ENCODE assay signal across 18 cellular contexts in the genomic region with DNA sequence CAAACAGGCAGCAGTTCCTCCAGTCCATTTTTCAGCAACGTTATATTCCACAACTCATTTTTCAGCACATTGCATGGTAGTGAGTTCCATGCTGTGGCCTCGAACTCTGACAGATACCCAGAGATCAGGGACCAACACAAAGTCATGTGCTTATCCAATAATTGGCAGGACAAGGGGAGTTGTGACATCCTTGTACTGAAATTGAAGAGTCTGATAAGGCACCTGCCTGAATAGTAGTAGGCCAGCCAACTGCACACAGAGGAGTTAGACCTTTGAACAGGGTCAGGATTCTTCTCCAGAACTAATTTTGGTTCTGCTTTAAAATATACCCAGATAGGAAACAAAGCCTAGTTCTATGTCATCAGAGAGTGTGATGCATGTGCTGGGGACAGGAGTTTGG.
"Had no signal": no experiment of that assay in that cellular context is flagged by ENCODE, and none has a peak within 500 bp of the region (broad histone marks: within the 10 kb centered on the region; RNA-seq: fewer than 3 reads in every experiment).

No MANE protein-coding gene starts in this region.

- H3K9me3 Mint-ChIP-seq: activated B cell treated with CpG ODN at 0.5 μM for 24 hours; activated CD4-positive, alpha-beta T cell treated with anti-CD3 and anti-CD28 coated beads, Interleukin-2, amount 10 ng/mL, durations not matched to agents 24 days and 14 days; activated naive CD4-positive, alpha-beta T cell treated with anti-CD3 and anti-CD28 coated beads, Interleukin-2, amount 10 ng/mL, durations not matched to agents 7 days and 5 days; activated T-helper 2 cell treated with anti-CD3 and anti-CD28 coated beads, Interferon-gamma antibody, Interleukin-2, Interleukin-4, amounts not matched to agents 10 μg/mL and 5 μg/mL and 100 μg/mL, durations not matched to agents 14 hours and 24 hours and 36 hours; nephron; stimulated activated naive CD8-positive, alpha-beta T cell treated with anti-CD3 and anti-CD28 coated beads, Interleukin-15, Interleukin-2, amounts not matched to agents 100 ng/mL and 50 ng/mL, for 24 hours had no signal

- H3K27ac Mint-ChIP-seq: activated B cell treated with CpG ODN at 0.5 μM for 24 hours; activated CD4-positive, alpha-beta T cell treated with anti-CD3 and anti-CD28 coated beads, Interleukin-2, amount 10 ng/mL, durations not matched to agents 24 days and 14 days; activated naive CD4-positive, alpha-beta T cell treated with anti-CD3 and anti-CD28 coated beads, Interleukin-2, amount 10 ng/mL, durations not matched to agents 7 days and 5 days; activated T-helper 2 cell treated with anti-CD3 and anti-CD28 coated beads, Interferon-gamma antibody, Interleukin-2, Interleukin-4, amounts not matched to agents 10 μg/mL and 5 μg/mL and 100 μg/mL, durations not matched to agents 14 hours and 24 hours and 36 hours; stimulated activated naive CD8-positive, alpha-beta T cell treated with anti-CD3 and anti-CD28 coated beads, Interleukin-15, Interleukin-2, amounts not matched to agents 100 ng/mL and 50 ng/mL, for 24 hours had no signal

- H3K9me3 ChIP-seq: body of pancreas had no signal

- H3K36me3 Mint-ChIP-seq: activated naive CD4-positive, alpha-beta T cell treated with anti-CD3 and anti-CD28 coated beads, Interleukin-2, amount 10 ng/mL, durations not matched to agents 7 days and 5 days had no signal

- H3K27me3 Mint-ChIP-seq: activated B cell treated with CpG ODN at 0.5 μM for 24 hours; activated CD4-positive, alpha-beta T cell treated with anti-CD3 and anti-CD28 coated beads, Interleukin-2, amount 10 ng/mL, durations not matched to agents 24 days and 14 days; activated naive CD4-positive, alpha-beta T cell treated with anti-CD3 and anti-CD28 coated beads, Interleukin-2, amount 10 ng/mL, durations not matched to agents 7 days and 5 days; stimulated activated naive CD8-positive, alpha-beta T cell treated with anti-CD3 and anti-CD28 coated beads, Interleukin-15, Interleukin-2, amounts not matched to agents 100 ng/mL and 50 ng/mL, for 24 hours had no signal

- FAIRE-seq: islet of Langerhans, TTC549 had no signal

- ATAC-seq: body of pancreas had no signal

- H3K4me3 Mint-ChIP-seq: activated B cell treated with CpG ODN at 0.5 μM for 24 hours; activated CD4-positive, alpha-beta T cell treated with anti-CD3 and anti-CD28 coated beads, Interleukin-2, amount 10 ng/mL, durations not matched to agents 24 days and 14 days; activated naive CD4-positive, alpha-beta T cell treated with anti-CD3 and anti-CD28 coated beads, Interleukin-2, amount 10 ng/mL, durations not matched to agents 7 days and 5 days; nephron; stimulated activated naive CD8-positive, alpha-beta T cell treated with anti-CD3 and anti-CD28 coated beads, Interleukin-15, Interleukin-2, amounts not matched to agents 100 ng/mL and 50 ng/mL, for 24 hours had no signal

- H3K4me1 Mint-ChIP-seq: activated B cell treated with CpG ODN at 0.5 μM for 24 hours; activated naive CD4-positive, alpha-beta T cell treated with anti-CD3 and anti-CD28 coated beads, Interleukin-2, amount 10 ng/mL, durations not matched to agents 7 days and 5 days had no signal

- DNase-seq: activated B cell treated with CpG ODN at 0.5 μM for 24 hours; activated CD4-positive, alpha-beta T cell treated with anti-CD3 and anti-CD28 coated beads, Interleukin-2, amount 10 ng/mL, durations not matched to agents 24 days and 14 days; activated naive CD4-positive, alpha-beta T cell treated with anti-CD3 and anti-CD28 coated beads, Interleukin-2, amount 10 ng/mL, durations not matched to agents 7 days and 5 days; activated T-cell treated with anti-CD3 and anti-CD28 coated beads for 4 hours; body of pancreas; cerebellar nuclear complex; dermis blood vessel endothelial cell; erythroblast; glutamatergic neuron; stimulated activated CD4-positive, alpha-beta T cell treated with anti-CD3 and anti-CD28 coated beads, Interleukin-15, amount 100 ng/mL, for 24 hours; stimulated activated CD4-positive, alpha-beta T cell treated with anti-CD3 and anti-CD28 coated beads, Interleukin-4, amount 100 ng/mL, for 24 hours; T-helper 2 cell had no signal

- H3K27me3 ChIP-seq: body of pancreas had no signal

- H3K4me3 ChIP-seq: body of pancreas, lung had no signal

- H3K27ac ChIP-seq: body of pancreas had no signal
